Comparison of ENCODE assay signal across 1 cellular context in genomic region chr2:102285368-102285767, GRCh38.
TF ChIP-seq lines count a peak whose summit lies in the region.

No MANE protein-coding gene starts in this region.

TF ChIP-seq in SK-N-SH, 30 proteins besides CTCF, POLR2A, EP300 and RAD21 (continued from another document):
- no peak for TF ChIP-seq REST (IDR thresholded peaks at IDR 0.05; ENCODE audit: low read depth, low read length)
- no peak for TF ChIP-seq MEF2A (IDR thresholded peaks at IDR 0.05; ENCODE audit: borderline replicate concordance, low read depth)
- TF ChIP-seq YY1 (IDR thresholded peaks at IDR 0.05; ENCODE audit: low read depth), result no peak
- no peak for TF ChIP-seq TEAD4 (IDR thresholded peaks at IDR 0.05; ENCODE audit: borderline replicate concordance, insufficient read depth)
- no peak for TF ChIP-seq CHD2 (IDR thresholded peaks at IDR 0.05; ENCODE audit: low read length, partially characterized antibody)
- TF ChIP-seq FOXM1 (IDR thresholded peaks at IDR 0.05; ENCODE audit: low read depth), result no peak
- no peak for TF ChIP-seq GATA2 (CRISPR knock-in tag; IDR thresholded peaks at IDR 0.05)
- TF ChIP-seq NFIC (IDR thresholded peaks at IDR 0.05; ENCODE audit: borderline replicate concordance), result no peak
- no peak for TF ChIP-seq RCOR1 (IDR thresholded peaks at IDR 0.05; ENCODE audit: low read length)
- no peak for TF ChIP-seq MAX (IDR thresholded peaks at IDR 0.05; ENCODE audit: low read depth)
TF ChIP-seq in SK-N-SH: peak in this region for 0.
